28 cellular contexts compared by ENCODE assay signal in the genomic region with DNA sequence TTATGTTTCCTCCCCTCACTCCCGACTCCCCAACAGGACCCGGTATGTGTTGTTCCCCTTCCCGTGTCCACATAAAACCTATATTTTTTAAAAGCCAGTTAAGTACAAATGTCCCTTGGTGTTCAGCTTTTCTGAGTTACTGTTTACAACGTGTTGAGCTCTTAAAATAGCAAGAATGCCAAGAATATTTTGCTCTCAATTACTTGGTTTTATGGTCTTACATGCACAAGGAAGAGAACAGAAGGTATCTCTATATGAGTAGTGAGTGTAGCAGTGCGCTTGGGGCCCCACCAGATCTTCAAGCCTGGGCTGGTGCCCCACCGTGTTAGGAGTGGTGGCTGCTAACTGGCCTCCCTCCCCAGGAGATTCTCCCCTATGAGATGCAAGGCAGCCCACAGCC.
"Had no signal": no experiment of that assay in that cellular context is flagged by ENCODE, and none has a peak within 500 bp of the region (broad histone marks: within the 10 kb centered on the region; RNA-seq: fewer than 3 reads in every experiment).

No MANE protein-coding gene starts in this region.

- ATAC-seq: activated CD8-positive, alpha-beta memory T cell treated with anti-CD3 and anti-CD28 coated beads, Interleukin-2, amount 10 ng/mL, durations not matched to agents 7 days and 5 days; Panc1; Right ventricle myocardium inferior; T-cell had no signal

- H3K9me3 ChIP-seq: MG63 had no signal

- H3K27me3 ChIP-seq: brain microvascular endothelial cell, MG63 had no signal

- H3K4me2 ChIP-seq: KMS-11 had no signal

- FAIRE-seq: TTC549 had no signal

- H3K27ac ChIP-seq: brain microvascular endothelial cell, KMS-11, SK-N-MC had no signal

- DNase-seq: activated B cell treated with CpG ODN at 0.5 μM for 24 hours; activated CD4-positive, alpha-beta T cell treated with anti-CD3 and anti-CD28 coated beads for 1 hour; activated CD4-positive, alpha-beta T cell treated with anti-CD3 and anti-CD28 coated beads, Interleukin-2, amount 10 ng/mL, durations not matched to agents 24 days and 14 days; activated CD8-positive, alpha-beta memory T cell treated with anti-CD3 and anti-CD28 coated beads, Interleukin-2, amount 10 ng/mL, durations not matched to agents 7 days and 5 days; activated effector memory CD4-positive, alpha-beta T cell treated with Interleukin-2 at 50 U/mL for 16 hours; activated T-cell treated with anti-CD3 and anti-CD28 coated beads, Interleukin-2, amount 50 U/mL, for 24 hours; brain microvascular endothelial cell; MG63; NCI-H1092 treated with DMSO at 0.1 percent for 48 hours; NCI-H1417 treated with DMSO at 0.1 percent for 48 hours; NCI-H1694; NCI-H2029; NCI-H2107; NCI-H2171 treated with DMSO at 0.1 percent for 48 hours; NCI-H226; NCI-H526; NCI-H774; NK-92 treated with Interleukin-12 subunit alpha and Interleukin-12 subunit beta, amount 100 ng/mL, for 24 hours; OCI-M1; RPMI8226; T-cell; T-helper 2 cell; T1000 had no signal

- H3K9ac ChIP-seq: KMS-11 had no signal

- H3K36me3 ChIP-seq: brain microvascular endothelial cell, MG63 had no signal

- H3K4me3 ChIP-seq: MG63, SK-N-MC had no signal
